32 cellular contexts compared by ENCODE assay signal in the genomic region with DNA sequence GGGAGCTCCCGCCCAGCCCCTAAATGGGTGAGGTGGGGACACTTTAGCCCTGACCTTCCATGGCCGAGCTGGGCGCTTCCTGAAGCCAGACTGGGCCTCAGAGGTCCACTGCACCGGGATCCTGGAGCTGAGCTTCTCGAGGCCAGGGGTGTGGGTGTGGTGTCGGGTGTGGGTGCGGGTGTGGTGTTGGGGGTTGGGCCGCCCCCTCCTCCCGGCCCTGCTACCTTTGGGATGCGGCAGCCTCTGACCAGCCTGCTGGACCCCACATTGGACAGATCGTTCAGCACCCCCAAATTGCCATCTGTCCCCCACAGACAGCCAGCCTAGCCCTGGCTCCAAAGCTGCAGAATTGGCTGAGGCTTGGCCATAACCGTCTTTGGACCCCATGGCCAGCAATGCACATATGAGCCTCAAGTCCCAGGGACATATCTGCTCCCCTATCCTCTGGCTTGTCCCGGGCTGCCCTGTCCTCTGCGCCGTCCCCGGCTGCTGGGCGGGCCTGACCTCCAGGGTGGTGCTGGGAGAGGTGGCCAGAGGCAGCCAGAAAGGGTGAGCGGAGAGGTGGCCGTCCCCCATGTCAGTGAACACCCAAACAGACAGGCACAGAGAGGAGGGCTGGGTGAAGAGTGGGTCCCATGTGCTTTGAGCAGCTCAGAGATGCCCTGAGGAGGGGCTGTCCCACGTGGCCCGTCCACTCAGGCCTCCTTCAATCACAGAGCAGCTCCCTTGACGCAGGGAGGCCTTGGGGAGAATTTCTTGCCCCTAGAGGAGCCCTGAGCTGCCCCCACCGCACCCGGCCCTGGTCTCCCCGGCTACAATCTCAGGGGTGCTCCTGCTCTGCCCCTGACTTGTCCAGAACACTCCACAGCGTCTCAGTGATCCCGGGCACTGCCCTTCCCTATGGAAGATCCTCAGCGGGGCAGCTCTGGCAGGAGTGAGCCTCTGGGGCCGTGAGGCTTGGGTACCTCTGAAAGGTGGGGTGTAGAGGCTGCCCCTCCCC. TPM values are rescaled to one million over a fixed set of nuclear protein-coding genes. Genes with fewer than 3 reads are reported as not detected.
"Had no signal": no experiment of that assay in that cellular context is flagged by ENCODE, and none has a peak within 500 bp of the region (broad histone marks: within the 10 kb centered on the region; RNA-seq: fewer than 3 reads in every experiment).

No MANE protein-coding gene starts in this region.

- FAIRE-seq: small intestine had no signal

- H3K9ac ChIP-seq: parathyroid adenoma had no signal

- H3K9me3 ChIP-seq: ascending aorta, gastrocnemius medialis, psoas muscle, sigmoid colon, tibial nerve, uterus had no signal

- H3K27me3 ChIP-seq: ascending aorta, tibial nerve, uterus had no signal

- H3K36me3 ChIP-seq: ascending aorta, cardiac muscle cell, gastrocnemius medialis, sigmoid colon, tibial nerve, uterus, WERI-Rb-1 had no signal

- DNase-seq: activated CD4-positive, alpha-beta T cell treated with anti-CD3 and anti-CD28 coated beads, Interleukin-2, amount 10 ng/mL, durations not matched to agents 24 days and 14 days; activated CD8-positive, alpha-beta memory T cell treated with anti-CD3 and anti-CD28 coated beads, Interleukin-2, amount 50 U/mL, for 48 hours; activated gamma-delta T cell; activated naive CD8-positive, alpha-beta T cell treated with anti-CD3 and anti-CD28 coated beads, Interleukin-2, amount 10 ng/mL, durations not matched to agents 7 days and 5 days; activated T-cell treated with anti-CD3 and anti-CD28 coated beads, Interleukin-2, amount 50 U/mL, for 24 hours; effector memory CD8-positive, alpha-beta T cell; erythroblast; gastrocnemius medialis; glutamatergic neuron; hippocampal formation; kidney glomerular epithelial cell; midbrain; naive thymus-derived CD4-positive, alpha-beta T cell; nucleus accumbens; psoas muscle; sigmoid colon; small intestine; stimulated activated CD4-positive, alpha-beta T cell treated with anti-CD3 and anti-CD28 coated beads, Interleukin-1b, Interleukin-23, amount 100 ng/mL, for 48 hours; stimulated activated naive CD4-positive, alpha-beta T cell; T-helper 9 cell; uterus; WERI-Rb-1 had no signal

- H2AFZ ChIP-seq: parathyroid adenoma had no signal

- H3K4me3 ChIP-seq: ascending aorta, cardiac muscle cell, coronary artery, gastrocnemius medialis, psoas muscle, sigmoid colon, tibial nerve, uterus had no signal

- H3K27ac ChIP-seq: ascending aorta, cardiac muscle cell, gastrocnemius medialis, parathyroid adenoma, psoas muscle, sigmoid colon, WERI-Rb-1 had no signal

- ATAC-seq: activated CD4-positive, CD25-positive, alpha-beta regulatory T cell treated with anti-CD3 and anti-CD28 coated beads, Interleukin-2, amount 50 U/mL, for 24 hours; gastrocnemius medialis; naive thymus-derived CD4-positive, alpha-beta T cell; psoas muscle had no signal

- H3K79me2 ChIP-seq: parathyroid adenoma had no signal

- H3K4me1 ChIP-seq: parathyroid adenoma, uterus had no signal

RNA-seq across cellular contexts. Expression of gene PTGDS, which starts 3.4 kb away (rescaled TPM):
- total RNA-seq: activated CD4-positive, alpha-beta T cell treated with anti-CD3 and anti-CD28 coated beads, Interleukin-2, amount 10 ng/mL, durations not matched to agents 24 days and 14 days had no signal
- polyA plus RNA-seq: naive thymus-derived CD4-positive, alpha-beta T cell had no signal

RNA-seq across cellular contexts. Expression of gene LCNL1, which starts 8.9 kb away (rescaled TPM):
- total RNA-seq: activated CD4-positive, alpha-beta T cell treated with anti-CD3 and anti-CD28 coated beads, Interleukin-2, amount 10 ng/mL, durations not matched to agents 24 days and 14 days; ascending aorta; T-helper 1 cell treated with Interleukin-12 subunit alpha and Interleukin-12 subunit beta and Interleukin-4 antibody, amounts not matched to agents 30 ng/mL and 1 ng/mL, for 36 hours had no signal
- polyA plus RNA-seq: cardiac muscle cell; naive thymus-derived CD4-positive, alpha-beta T cell; neural cell had no signal

RNA-seq across cellular contexts. Expression of gene LCN12, which starts 21.8 kb away (rescaled TPM):
- total RNA-seq: ascending aorta, gastrocnemius medialis had no signal
- polyA plus RNA-seq: naive thymus-derived CD4-positive, alpha-beta T cell had no signal

RNA-seq across cellular contexts. Expression of gene CLIC3, which starts 22.4 kb away (rescaled TPM):
- total RNA-seq: activated CD4-positive, alpha-beta T cell treated with anti-CD3 and anti-CD28 coated beads, Interleukin-2, amount 10 ng/mL, durations not matched to agents 24 days and 14 days; cardiac muscle cell; cerebellum; temporal lobe had no signal
- polyA plus RNA-seq: neural cell had no signal
